1 cellular context compared by ENCODE assay signal in genomic region chr5:141524604-141525597, GRCh38.
A peak's percentile ranks its signal among the peaks of the same experiment; 100 is the strongest.
TF ChIP-seq lines count a peak whose summit lies in the region.

No MANE protein-coding gene starts in this region.

TF ChIP-seq in HEK293, 187 proteins besides CTCF, POLR2A, EP300 and RAD21 (continued from another document):
- no peak for TF ChIP-seq REST (tag by site-specific recombination; IDR thresholded peaks at IDR 0.05)
- TF ChIP-seq ZBTB17 (tag by site-specific recombination; IDR thresholded peaks at IDR 0.05), result peak; percentile 36
- no peak for TF ChIP-seq ZNF274 (IDR thresholded peaks at IDR 0.05; ENCODE audit: low read length)
- TF ChIP-seq ZNF274 (tag by site-specific recombination; IDR thresholded peaks at IDR 0.05; ENCODE audit: borderline replicate concordance), result no peak
- TF ChIP-seq ZNF624 (tag by site-specific recombination; IDR thresholded peaks at IDR 0.05), result no peak
- 0 out of 2 replicates have a peak, but pooled peaks have one; percentile 25 for TF ChIP-seq ZFP69B (tag by site-specific recombination; IDR thresholded peaks at IDR 0.05)
- TF ChIP-seq ZNF629 (tag by site-specific recombination; IDR thresholded peaks at IDR 0.05), result 0 out of 2 replicates have a peak, but pooled peaks have one; percentile 12
- 0 out of 2 replicates have a peak, but pooled peaks have one; percentile 60 for TF ChIP-seq ZNF501 (tag by site-specific recombination; IDR thresholded peaks at IDR 0.05)
- TF ChIP-seq ZNF660 (tag by site-specific recombination; IDR thresholded peaks at IDR 0.05), result peak; percentile 89
- TF ChIP-seq ZNF600 (tag by site-specific recombination; IDR thresholded peaks at IDR 0.05), result peak; percentile 76
- 0 out of 2 replicates have a peak, but pooled peaks have one; percentile 26 for TF ChIP-seq HIC1 (tag by site-specific recombination; IDR thresholded peaks at IDR 0.05)
- TF ChIP-seq SCRT1 (tag by site-specific recombination; IDR thresholded peaks at IDR 0.05; ENCODE audit: borderline replicate concordance), result peak; percentile 62; the same call in 1 of the 2 replicates
- TF ChIP-seq SP2 (tag by site-specific recombination; IDR thresholded peaks at IDR 0.05), result no peak
- TF ChIP-seq BCL6B (tag by site-specific recombination; IDR thresholded peaks at IDR 0.05), result no peak
- peak; percentile 83; the same call in 1 of the 2 replicates for TF ChIP-seq ZNF2 (tag by site-specific recombination; IDR thresholded peaks at IDR 0.05)
- TF ChIP-seq WT1 (tag by site-specific recombination; IDR thresholded peaks at IDR 0.05), result no peak
- peak; percentile 59; the same call in 1 of the 2 replicates for TF ChIP-seq ZEB2 (tag by site-specific recombination; IDR thresholded peaks at IDR 0.05)
- TF ChIP-seq ZNF654 (tag by site-specific recombination; IDR thresholded peaks at IDR 0.05; ENCODE audit: low read depth), result peak; percentile 72
- 0 out of 2 replicates have a peak, but pooled peaks have one; percentile 25 for TF ChIP-seq ZNF692 (tag by site-specific recombination; IDR thresholded peaks at IDR 0.05)
- peak; percentile 24; the same call in 1 of the 2 replicates for TF ChIP-seq ZNF518A (tag by site-specific recombination; conservative IDR thresholded peaks at IDR 0.05; ENCODE audit: low read depth)
- TF ChIP-seq ZBTB26 (tag by site-specific recombination; optimal IDR thresholded peaks at IDR 0.05), result peak; percentile 14
- TF ChIP-seq MZF1 (tag by site-specific recombination; IDR thresholded peaks at IDR 0.05; ENCODE audit: borderline replicate concordance), result 0 out of 2 replicates have a peak, but pooled peaks have one; percentile 15
- 0 out of 2 replicates have a peak, but pooled peaks have one; percentile 27 for TF ChIP-seq ZNF10 (tag by site-specific recombination; IDR thresholded peaks at IDR 0.05)
- no peak for TF ChIP-seq ZNF175 (tag by site-specific recombination; IDR thresholded peaks at IDR 0.05)
- no peak for TF ChIP-seq ZNF626 (tag by site-specific recombination; IDR thresholded peaks at IDR 0.05)
- TF ChIP-seq KLF17 (tag by site-specific recombination; IDR thresholded peaks at IDR 0.05), result 0 out of 2 replicates have a peak, but pooled peaks have one; percentile 28
- TF ChIP-seq TSHZ1 (tag by site-specific recombination; IDR thresholded peaks at IDR 0.05; ENCODE audit: borderline replicate concordance), result no peak
- TF ChIP-seq SP7 (tag by site-specific recombination; IDR thresholded peaks at IDR 0.05), result 0 out of 2 replicates have a peak, but pooled peaks have one; percentile 35
- peak; percentile 72; the same call in 1 of the 2 replicates for TF ChIP-seq ZFP37 (tag by site-specific recombination; IDR thresholded peaks at IDR 0.05)
- peak; percentile 62; the same call in 1 of the 2 replicates for TF ChIP-seq ZIC2 (tag by site-specific recombination; IDR thresholded peaks at IDR 0.05)
- peak; percentile 22; the same call in 1 of the 2 replicates for TF ChIP-seq ZBTB20 (tag by site-specific recombination; IDR thresholded peaks at IDR 0.05)
